ENCODE assay signal across 9 cellular contexts in genomic region chr17:57874434-57875108, GRCh38. TPM values are rescaled to one million over a fixed set of nuclear protein-coding genes. Genes with fewer than 3 reads are reported as not detected.
DNase-seq lines count a peak whose midpoint lies in the region; ATAC-seq and TF ChIP-seq lines count a peak whose summit lies in the region.
"Had no signal": no experiment of that assay in that cellular context is flagged by ENCODE, and none has a peak within 500 bp of the region (broad histone marks: within the 10 kb centered on the region; RNA-seq: fewer than 3 reads in every experiment).

No MANE protein-coding gene starts in this region.

- peaks cover 5% of the 10 kb centered on the region for H3K4me1 Mint-ChIP-seq in activated CD8-positive, alpha-beta memory T cell treated with anti-CD3 and anti-CD28 coated beads, Interleukin-2, amount 10 ng/mL, durations not matched to agents 7 days and 5 days

- no peaks in the 10 kb centered on the region for H3K27me3 ChIP-seq in muscle layer of duodenum (ENCODE audit: low read depth, low read length)
- no peaks in the 10 kb centered on the region for H3K27me3 ChIP-seq in thoracic aorta (replicated peaks; ENCODE audit: insufficient read depth)

- H3K27me3 Mint-ChIP-seq in activated CD8-positive, alpha-beta memory T cell treated with anti-CD3 and anti-CD28 coated beads, Interleukin-2, amount 10 ng/mL, durations not matched to agents 7 days and 5 days: peaks cover 53% of the 10 kb centered on the region

- TF ChIP-seq CTCF in thoracic aorta (IDR thresholded peaks at IDR 0.05): no peak

- peak overlapping the region; percentile 93 for H3K27ac ChIP-seq in muscle layer of duodenum (ENCODE audit: low read length)
- peak overlapping the region; percentile 90 to 91 for H3K27ac ChIP-seq in thoracic aorta

- H3K4me3 Mint-ChIP-seq in activated CD8-positive, alpha-beta memory T cell treated with anti-CD3 and anti-CD28 coated beads, Interleukin-2, amount 10 ng/mL, durations not matched to agents 7 days and 5 days: no peak overlapping the region

- H3K9me3 ChIP-seq in muscle layer of duodenum (ENCODE audit: control insufficient read depth in 1 of 2, low read length in 2 of 2) (no peaks in the 10 kb centered on the region), thoracic aorta (no peaks in the 10 kb centered on the region)

- H3K4me3 ChIP-seq in muscle layer of duodenum (ENCODE audit: low read depth in 1 of 2, low read length in 2 of 2): peak overlapping the region in 1 of 2 donors; percentile 27
- H3K4me3 ChIP-seq in thoracic aorta: peak overlapping the region; percentile 59

- no peaks in the 10 kb centered on the region for H3K9me3 Mint-ChIP-seq in activated CD8-positive, alpha-beta memory T cell treated with anti-CD3 and anti-CD28 coated beads, Interleukin-2, amount 10 ng/mL, durations not matched to agents 7 days and 5 days (ENCODE audit: low read depth)

- peak; percentile 50 for DNase-seq in activated CD4-positive, alpha-beta T cell treated with anti-CD3 and anti-CD28 coated beads for 48 hours
- DNase-seq in activated CD4-positive, alpha-beta T cell treated with anti-CD3 and anti-CD28 coated beads for 1 hour: no peak
- DNase-seq in activated CD8-positive, alpha-beta memory T cell treated with anti-CD3 and anti-CD28 coated beads, Interleukin-2, amount 10 ng/mL, durations not matched to agents 7 days and 5 days: no peak
- DNase-seq in fibroblast of gingiva (ENCODE audit: low read depth): peak; percentile 93
- DNase-seq in thoracic aorta (ENCODE audit: low spot score): peak; percentile 72
- no peak for DNase-seq in COR-L47 (lab: John Stamatoyannopoulos, UW)
- DNase-seq: CD4-positive, CD25-positive, alpha-beta regulatory T cell had no signal

- peak; percentile 37 for ATAC-seq in activated CD8-positive, alpha-beta memory T cell treated with anti-CD3 and anti-CD28 coated beads, Interleukin-2, amount 10 ng/mL, durations not matched to agents 7 days and 5 days
- peak; percentile 50 for ATAC-seq in thoracic aorta (ENCODE audit: insufficient number of reproducible peaks, low FRiP score, low read depth)
- no peak for ATAC-seq in HG03280 (IDR thresholded peaks at IDR 0.05; ENCODE audit: unreplicated experiment)

- no peaks in the 10 kb centered on the region for H3K36me3 Mint-ChIP-seq in activated CD8-positive, alpha-beta memory T cell treated with anti-CD3 and anti-CD28 coated beads, Interleukin-2, amount 10 ng/mL, durations not matched to agents 7 days and 5 days
- H3K36me3 Mint-ChIP-seq: CD4-positive, CD25-positive, alpha-beta regulatory T cell had no signal

- H3K27ac Mint-ChIP-seq in activated CD8-positive, alpha-beta memory T cell treated with anti-CD3 and anti-CD28 coated beads, Interleukin-2, amount 10 ng/mL, durations not matched to agents 7 days and 5 days: no peak overlapping the region
- H3K27ac Mint-ChIP-seq: CD4-positive, CD25-positive, alpha-beta regulatory T cell had no signal

- H3K36me3 ChIP-seq in muscle layer of duodenum (ENCODE audit: control insufficient read depth in 1 of 2, insufficient read depth in 2 of 2, low read length in 2 of 2): peaks cover 21 to 24% of the 10 kb centered on the region in 2 donors
- peaks cover 10% of the 10 kb centered on the region for H3K36me3 ChIP-seq in thoracic aorta

- H3K4me1 ChIP-seq in muscle layer of duodenum (ENCODE audit: control insufficient read depth in 1 of 2, insufficient read depth in 2 of 2, low read length in 2 of 2) (peaks cover 37 to 77% of the 10 kb centered on the region in 2 donors), thoracic aorta (ENCODE audit: control insufficient read depth in 1 of 2, low read depth in 2 of 2) (peaks cover 41 to 70% of the 10 kb centered on the region in 2 donors)

- CTCF ChIA-PET in activated CD8-positive, alpha-beta memory T cell treated with anti-CD3 and anti-CD28 coated beads, Interleukin-2, amount 10 ng/mL, durations not matched to agents 7 days and 5 days (lab: Charles Lee): interaction anchor here (0.8 to 2.1 kb wide), 5 partner anchors 15 to 239 kb away, joined by 4 to 8 read pairs (median 5); no protein-coding TSS in a partner anchor

RNA-seq across cellular contexts. Expression of gene MRPS23, which starts 24.7 kb away (rescaled TPM):
- 10 to 100 TPM; 39.4 to 49.4 TPM for total RNA-seq in activated CD8-positive, alpha-beta memory T cell treated with anti-CD3 and anti-CD28 coated beads, Interleukin-2, amount 10 ng/mL, durations not matched to agents 7 days and 5 days
- 10 to 100 TPM; 16.2 to 16.6 TPM for total RNA-seq in thoracic aorta

Comparison
In these comparisons a context has a peak if more than half of its experiments do, and no peak if none do; other contexts are left out.
1. DNase-seq: peak in activated CD4-positive, alpha-beta T cell treated with anti-CD3 and anti-CD28 coated beads for 48 hours (single experiment), fibroblast of gingiva (single experiment) and thoracic aorta (single experiment); none in activated CD4-positive, alpha-beta T cell treated with anti-CD3 and anti-CD28 coated beads for 1 hour (single experiment), activated CD8-positive, alpha-beta memory T cell treated with anti-CD3 and anti-CD28 coated beads, Interleukin-2, amount 10 ng/mL, durations not matched to agents 7 days and 5 days (single experiment) and COR-L47 (single experiment).